In genomic region chr21:39187141-39187540, GRCh38 we compare ENCODE assay signal across 15 cellular contexts.
"Had no signal": no experiment of that assay in that cellular context is flagged by ENCODE, and none has a peak within 500 bp of the region (broad histone marks: within the 10 kb centered on the region; RNA-seq: fewer than 3 reads in every experiment).

No MANE protein-coding gene starts in this region.

- H3K36me3 ChIP-seq: esophagus squamous epithelium, ovary, transverse colon had no signal

- H3K4me3 ChIP-seq: esophagus squamous epithelium, lung, mucosa of descending colon, ovary, transverse colon had no signal

- H3K27me3 ChIP-seq: esophagus squamous epithelium, ovary, transverse colon had no signal

- H3K9me3 Mint-ChIP-seq: activated B cell treated with CpG ODN at 0.5 μM for 24 hours; activated CD4-positive, alpha-beta T cell treated with anti-CD3 and anti-CD28 coated beads, Interleukin-2, amount 10 ng/mL, durations not matched to agents 24 days and 14 days; activated naive CD8-positive, alpha-beta T cell treated with anti-CD3 and anti-CD28 coated beads for 36 hours; activated T-helper 2 cell treated with anti-CD3 and anti-CD28 coated beads, Interferon-gamma antibody, Interleukin-2, Interleukin-4, amounts not matched to agents 10 μg/mL and 5 μg/mL and 100 μg/mL, durations not matched to agents 14 hours and 24 hours and 36 hours; immature natural killer cell had no signal

- H3K9ac ChIP-seq: SK-N-SH had no signal

- H3K27ac ChIP-seq: ovary had no signal

- H3K36me3 Mint-ChIP-seq: immature natural killer cell had no signal

- H3K27me3 Mint-ChIP-seq: activated B cell treated with CpG ODN at 0.5 μM for 24 hours; activated CD4-positive, alpha-beta T cell treated with anti-CD3 and anti-CD28 coated beads, Interleukin-2, amount 10 ng/mL, durations not matched to agents 24 days and 14 days; activated naive CD8-positive, alpha-beta T cell treated with anti-CD3 and anti-CD28 coated beads for 36 hours had no signal

- H3K9me3 ChIP-seq: esophagus squamous epithelium, mucosa of descending colon, ovary, SK-N-SH, transverse colon had no signal

- H3K4me3 Mint-ChIP-seq: activated B cell treated with CpG ODN at 0.5 μM for 24 hours; activated CD4-positive, alpha-beta T cell treated with anti-CD3 and anti-CD28 coated beads, Interleukin-2, amount 10 ng/mL, durations not matched to agents 24 days and 14 days; activated naive CD8-positive, alpha-beta T cell treated with anti-CD3 and anti-CD28 coated beads for 36 hours; immature natural killer cell had no signal

- H3K4me2 ChIP-seq: SK-N-SH had no signal

- H3K27ac Mint-ChIP-seq: activated CD4-positive, alpha-beta T cell treated with anti-CD3 and anti-CD28 coated beads, Interleukin-2, amount 10 ng/mL, durations not matched to agents 24 days and 14 days; activated T-helper 2 cell treated with anti-CD3 and anti-CD28 coated beads, Interferon-gamma antibody, Interleukin-2, Interleukin-4, amounts not matched to agents 10 μg/mL and 5 μg/mL and 100 μg/mL, durations not matched to agents 14 hours and 24 hours and 36 hours had no signal

- ATAC-seq: left cardiac atrium, mucosa of descending colon had no signal

- DNase-seq: activated B cell treated with CpG ODN at 0.5 μM for 24 hours; activated CD4-positive, alpha-beta T cell treated with anti-CD3 and anti-CD28 coated beads, Interleukin-2, amount 10 ng/mL, durations not matched to agents 24 days and 14 days; activated naive CD8-positive, alpha-beta T cell treated with anti-CD3 and anti-CD28 coated beads for 36 hours; anterior cingulate cortex; esophagus squamous epithelium; immature natural killer cell; left cardiac atrium; mucosa of descending colon; ovary; SK-N-SH; stimulated activated CD4-positive, alpha-beta T cell treated with anti-CD3 and anti-CD28 coated beads, Interleukin-15, amount 100 ng/mL, for 24 hours; stimulated activated CD4-positive, alpha-beta T cell treated with anti-CD3 and anti-CD28 coated beads, Interleukin-4, amount 100 ng/mL, for 4 hours; transverse colon had no signal

- H3K9me2 ChIP-seq: SK-N-SH had no signal
